Comparison of ENCODE assay signal across 20 cellular contexts in genomic region chr5:139835656-139836055, GRCh38. TPM values are rescaled to one million over a fixed set of nuclear protein-coding genes. Genes with fewer than 3 reads are reported as not detected.
DNase-seq lines count a peak whose midpoint lies in the region; ATAC-seq and TF ChIP-seq lines count a peak whose summit lies in the region.
"Had no signal": no experiment of that assay in that cellular context is flagged by ENCODE, and none has a peak within 500 bp of the region (broad histone marks: within the 10 kb centered on the region; RNA-seq: fewer than 3 reads in every experiment).

No MANE protein-coding gene starts in this region.

- H2AFZ ChIP-seq in SK-N-SH (ENCODE audit: low read depth): no peak overlapping the region
- H2AFZ ChIP-seq: GM23248 had no signal

- no peaks in the 10 kb centered on the region for H3K9me2 ChIP-seq in SK-N-SH

- no peak for TF ChIP-seq RAD21 in SK-N-SH (IDR thresholded peaks at IDR 0.05; ENCODE audit: low read length)
- no peak for TF ChIP-seq RAD21 in liver (IDR thresholded peaks at IDR 0.05)

- H3K4me3 Mint-ChIP-seq in WTC11: no peak overlapping the region
- H3K4me3 Mint-ChIP-seq: CD8-positive, alpha-beta memory T cell; HFFc6 had no signal

- no peaks in the 10 kb centered on the region for H3K9me3 Mint-ChIP-seq in WTC11
- H3K9me3 Mint-ChIP-seq: CD8-positive, alpha-beta memory T cell; HFFc6 had no signal

- H3K79me2 ChIP-seq in SK-N-SH (ENCODE audit: insufficient read depth): no peaks in the 10 kb centered on the region

- TF ChIP-seq EP300 in SK-N-SH (IDR thresholded peaks at IDR 0.05; ENCODE audit: borderline replicate concordance in 1 of 2, low read depth in 1 of 2, low read length in 1 of 2): no peak

- no peaks in the 10 kb centered on the region for H3K9me3 ChIP-seq in SK-N-SH
- H3K9me3 ChIP-seq in liver (ENCODE audit: control insufficient read depth in 4 of 4, low read length in 3 of 4): no peaks in the 10 kb centered on the region
- H3K9me3 ChIP-seq: MG63 had no signal

- H3K4me1 ChIP-seq in SK-N-SH (ENCODE audit: control insufficient read depth in 1 of 2, insufficient read depth in 2 of 2, low read depth in 1 of 2, low read length in 1 of 2) (no peaks in the 10 kb centered on the region), liver (ENCODE audit: control insufficient read depth in 4 of 4, insufficient read depth in 4 of 4, low read length in 3 of 4) (no peaks in the 10 kb centered on the region)

- H3K27me3 ChIP-seq in SK-N-SH (ENCODE audit: insufficient read depth): peaks cover 13% of the 10 kb centered on the region
- peaks cover 7% of the 10 kb centered on the region for H3K27me3 ChIP-seq in H7 (ENCODE audit: control insufficient read depth, insufficient read depth, low read length)
- H3K27me3 ChIP-seq in liver (ENCODE audit: control insufficient read depth in 4 of 4, insufficient read depth in 4 of 4, low read length in 3 of 4): no peaks in the 10 kb centered on the region

- POLR2A ChIA-PET in SK-N-SH (lab: Yijun Ruan, JAX) (no interaction called here), WTC11 (lab: Charles Lee) (no interaction called here)

- no peaks in the 10 kb centered on the region for H3K36me3 Mint-ChIP-seq in WTC11
- H3K36me3 Mint-ChIP-seq: CD8-positive, alpha-beta memory T cell had no signal

- H3K4me1 Mint-ChIP-seq in WTC11: no peaks in the 10 kb centered on the region
- H3K4me1 Mint-ChIP-seq: CD8-positive, alpha-beta memory T cell had no signal

- 65% methylated on average over 3 of the region's 3 CpGs for WGBS in SK-N-SH (ENCODE audit: low lambda C conversion rate)
- WGBS in liver: 58% methylated on average over 3 of the region's 3 CpGs

- CTCF ChIA-PET in SK-N-SH (lab: Yijun Ruan, JAX): interaction anchor here (1.0 to 1.8 kb wide), 3 partner anchors 48 to 133 kb away, joined by 3 to 7 read pairs (median 6); no protein-coding TSS in a partner anchor
- CTCF ChIA-PET in WTC11 (lab: Charles Lee): no interaction called here

- H3K9ac ChIP-seq in SK-N-SH: no peak overlapping the region
- H3K9ac ChIP-seq in liver (ENCODE audit: low read depth in 1 of 2, low read length in 2 of 2): no peak overlapping the region
- H3K9ac ChIP-seq: GM23248 had no signal

- H3K27ac Mint-ChIP-seq in WTC11: no peak overlapping the region
- H3K27ac Mint-ChIP-seq: CD8-positive, alpha-beta memory T cell; HFFc6 had no signal

- no peak overlapping the region for H3K4me2 ChIP-seq in SK-N-SH

- no peaks in the 10 kb centered on the region for H4K20me1 ChIP-seq in SK-N-SH (ENCODE audit: insufficient read depth)

- TF ChIP-seq CTCF in SK-N-SH (IDR thresholded peaks at IDR 0.05) (no peak), WTC11 (IDR thresholded peaks at IDR 0.05) (no peak), liver (IDR thresholded peaks at IDR 0.05; ENCODE audit: low read depth, low read length, missing input control) (no peak)

- H3K36me3 ChIP-seq in SK-N-SH (replicated peaks in 1 of 2; ENCODE audit: control insufficient read depth in 1 of 2, insufficient read depth in 2 of 2, low read length in 1 of 2): no peaks in the 10 kb centered on the region
- H3K36me3 ChIP-seq in H7 (replicated peaks; ENCODE audit: control insufficient read depth, insufficient read depth, low read length): no peaks in the 10 kb centered on the region
- H3K36me3 ChIP-seq in liver (ENCODE audit: control insufficient read depth in 4 of 4, insufficient read depth in 3 of 4, low read depth in 1 of 4, low read length in 3 of 4): no peaks in the 10 kb centered on the region
- H3K36me3 ChIP-seq: MG63 had no signal

- ATAC-seq in SK-N-SH treated with all-trans-retinoic acid at 6 μM for 48 hours (no peak), WTC11 (no peak; the same call in 1 of the 2 replicates), GM21619 (IDR thresholded peaks at IDR 0.05; ENCODE audit: unreplicated experiment) (no peak)
- ATAC-seq: PC-3 had no signal

- H3K27me3 Mint-ChIP-seq in WTC11 (ENCODE audit: low read depth): peaks cover 32% of the 10 kb centered on the region

- no peaks in the 10 kb centered on the region for H3F3A ChIP-seq in SK-N-SH (replicated peaks; ENCODE audit: insufficient read depth)

- H3K4me3 ChIP-seq in SK-N-SH (ENCODE audit: low read depth in 2 of 2, low read length in 1 of 2) (no peak overlapping the region), H7 (ENCODE audit: insufficient read depth, low read depth, low read length) (no peak overlapping the region), liver (ENCODE audit: low read depth in 1 of 3, low read length in 3 of 3) (no peak overlapping the region)
- H3K4me3 ChIP-seq: GM23248, MG63 had no signal

- DNase-seq in SK-N-SH (no peak), H7 (peak; percentile 76), WTC11 (ENCODE audit: low spot score) (peak; percentile 37), GDM1 (lab: John Stamatoyannopoulos, UW) (no peak), NCI-H2171 treated with DMSO at 0.1 percent for 48 hours (lab: John Stamatoyannopoulos, UW) (no peak)
- DNase-seq: GF-D8, GM23248, HFFc6, MG63, NCI-H1105, NCI-H1694 treated with DMSO at 0.1 percent for 48 hours, NCI-H2171, NCI-H446 treated with DMSO at 0.1 percent for 48 hours, NCI-H774, PC-3 had no signal

- no peak overlapping the region for H3K27ac ChIP-seq in SK-N-SH (ENCODE audit: low read depth in 2 of 2, low read length in 1 of 2)
- H3K27ac ChIP-seq in liver (ENCODE audit: low read depth in 1 of 2, low read length in 2 of 2): no peak overlapping the region
- H3K27ac ChIP-seq: 22Rv1, GM23248 had no signal

TF ChIP-seq in SK-N-SH, 30 proteins besides CTCF, POLR2A, EP300 and RAD21 (continues in another document):
- TF ChIP-seq FOXM1 (IDR thresholded peaks at IDR 0.05; ENCODE audit: low read depth): no peak

TF ChIP-seq in SK-N-SH treated with all-trans-retinoic acid at 6 μM for 48 hours, 23 proteins besides CTCF, POLR2A, EP300 and RAD21:
- TF ChIP-seq OSR1 (CRISPR knock-in tag; IDR thresholded peaks at IDR 0.05) (no peak), ESRRG (CRISPR knock-in tag; IDR thresholded peaks at IDR 0.05) (no peak)

TF ChIP-seq in WTC11, 78 proteins besides CTCF, POLR2A, EP300 and RAD21 (continues in another document):
- no peak for TF ChIP-seq PREB (CRISPR knock-in tag; IDR thresholded peaks at IDR 0.05; ENCODE audit: borderline replicate concordance)
- no peak for TF ChIP-seq ZMAT4 (CRISPR knock-in tag; IDR thresholded peaks at IDR 0.05)
- no peak for TF ChIP-seq NFE2L1 (CRISPR knock-in tag; IDR thresholded peaks at IDR 0.05)
- TF ChIP-seq GABPB1 (CRISPR knock-in tag; IDR thresholded peaks at IDR 0.05): no peak

TF ChIP-seq in liver, 16 proteins besides CTCF, POLR2A, EP300 and RAD21:
- no peak for TF ChIP-seq GABPA (IDR thresholded peaks at IDR 0.05 in 1 of 2, conservative IDR thresholded peaks at IDR 0.05 in 1 of 2)
- no peak for TF ChIP-seq YY1 (IDR thresholded peaks at IDR 0.05)
- TF ChIP-seq RXRA (IDR thresholded peaks at IDR 0.05): no peak
- no peak for TF ChIP-seq JUND (IDR thresholded peaks at IDR 0.05)
- TF ChIP-seq REST (IDR thresholded peaks at IDR 0.05): peak; percentile 80

RNA-seq across cellular contexts. Expression of gene PSD2, which starts 40.0 kb away (rescaled TPM):
- 0.15 TPM in 2 replicates for polyA plus RNA-seq in SK-N-SH (2012; rRNA removed)
- 0.09 and 0.13 TPM in 2 replicates for polyA plus RNA-seq in SK-N-SH (2012; cell fraction: cytosol; rRNA removed)
- polyA plus RNA-seq in SK-N-SH (2012; cell fraction: nucleus; rRNA removed): 0.62 and 0.63 TPM in 2 replicates
- total RNA-seq in H7 (2014; rRNA removed; shearing (Covaris generic)): 0.10 and 0.33 TPM in 2 replicates
- total RNA-seq in WTC11 (2021): 0.55 to 0.57 TPM (median 0.57 TPM) in 3 replicates
- under 1 TPM in 1 of 2 donors, not detected in 1; 0.05 TPM for total RNA-seq in liver
- not detected for polyA plus RNA-seq in liver
- total RNA-seq: CD8-positive, alpha-beta memory T cell; PC-3 had no signal
- polyA plus RNA-seq: GM23248 had no signal

Comparison
In these comparisons a context has a peak if more than half of its experiments do, and no peak if none do; other contexts are left out.
1. DNase-seq: peak in H7 (single experiment) and WTC11 (single experiment); none in SK-N-SH (single experiment), GDM1 (single experiment) and NCI-H2171 treated with DMSO at 0.1 percent for 48 hours (single experiment).